In genomic region chr11:73972620-73973449, GRCh38 we compare ENCODE assay signal across 1 cellular context.
TF ChIP-seq lines count a peak whose summit lies in the region.

No MANE protein-coding gene starts in this region.

TF ChIP-seq in WTC11, 78 proteins besides CTCF, POLR2A, EP300 and RAD21 (continued from another document):
- TF ChIP-seq, protein P1, sequence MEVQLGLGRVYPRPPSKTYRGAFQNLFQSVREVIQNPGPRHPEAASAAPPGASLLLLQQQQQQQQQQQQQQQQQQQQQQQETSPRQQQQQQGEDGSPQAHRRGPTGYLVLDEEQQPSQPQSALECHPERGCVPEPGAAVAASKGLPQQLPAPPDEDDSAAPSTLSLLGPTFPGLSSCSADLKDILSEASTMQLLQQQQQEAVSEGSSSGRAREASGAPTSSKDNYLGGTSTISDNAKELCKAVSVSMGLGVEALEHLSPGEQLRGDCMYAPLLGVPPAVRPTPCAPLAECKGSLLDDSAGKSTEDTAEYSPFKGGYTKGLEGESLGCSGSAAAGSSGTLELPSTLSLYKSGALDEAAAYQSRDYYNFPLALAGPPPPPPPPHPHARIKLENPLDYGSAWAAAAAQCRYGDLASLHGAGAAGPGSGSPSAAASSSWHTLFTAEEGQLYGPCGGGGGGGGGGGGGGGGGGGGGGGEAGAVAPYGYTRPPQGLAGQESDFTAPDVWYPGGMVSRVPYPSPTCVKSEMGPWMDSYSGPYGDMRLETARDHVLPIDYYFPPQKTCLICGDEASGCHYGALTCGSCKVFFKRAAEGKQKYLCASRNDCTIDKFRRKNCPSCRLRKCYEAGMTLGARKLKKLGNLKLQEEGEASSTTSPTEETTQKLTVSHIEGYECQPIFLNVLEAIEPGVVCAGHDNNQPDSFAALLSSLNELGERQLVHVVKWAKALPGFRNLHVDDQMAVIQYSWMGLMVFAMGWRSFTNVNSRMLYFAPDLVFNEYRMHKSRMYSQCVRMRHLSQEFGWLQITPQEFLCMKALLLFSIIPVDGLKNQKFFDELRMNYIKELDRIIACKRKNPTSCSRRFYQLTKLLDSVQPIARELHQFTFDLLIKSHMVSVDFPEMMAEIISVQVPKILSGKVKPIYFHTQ (CRISPR knock-in tag; IDR thresholded peaks at IDR 0.05), result no peak
- TF ChIP-seq OVOL2 (CRISPR knock-in tag; IDR thresholded peaks at IDR 0.05; ENCODE audit: borderline replicate concordance) (no peak), CBFB (CRISPR knock-in tag; IDR thresholded peaks at IDR 0.05; ENCODE audit: low read depth) (no peak), ZNF317 (CRISPR knock-in tag; IDR thresholded peaks at IDR 0.05; ENCODE audit: borderline replicate concordance, low read depth) (no peak), ZNF232 (CRISPR knock-in tag; IDR thresholded peaks at IDR 0.05) (no peak), ESRRA (CRISPR knock-in tag; IDR thresholded peaks at IDR 0.05; ENCODE audit: borderline replicate concordance) (no peak)
- TF ChIP-seq, protein P2, sequence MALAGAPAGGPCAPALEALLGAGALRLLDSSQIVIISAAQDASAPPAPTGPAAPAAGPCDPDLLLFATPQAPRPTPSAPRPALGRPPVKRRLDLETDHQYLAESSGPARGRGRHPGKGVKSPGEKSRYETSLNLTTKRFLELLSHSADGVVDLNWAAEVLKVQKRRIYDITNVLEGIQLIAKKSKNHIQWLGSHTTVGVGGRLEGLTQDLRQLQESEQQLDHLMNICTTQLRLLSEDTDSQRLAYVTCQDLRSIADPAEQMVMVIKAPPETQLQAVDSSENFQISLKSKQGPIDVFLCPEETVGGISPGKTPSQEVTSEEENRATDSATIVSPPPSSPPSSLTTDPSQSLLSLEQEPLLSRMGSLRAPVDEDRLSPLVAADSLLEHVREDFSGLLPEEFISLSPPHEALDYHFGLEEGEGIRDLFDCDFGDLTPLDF (CRISPR knock-in tag; IDR thresholded peaks at IDR 0.05), result no peak
- TF ChIP-seq, protein P3, sequence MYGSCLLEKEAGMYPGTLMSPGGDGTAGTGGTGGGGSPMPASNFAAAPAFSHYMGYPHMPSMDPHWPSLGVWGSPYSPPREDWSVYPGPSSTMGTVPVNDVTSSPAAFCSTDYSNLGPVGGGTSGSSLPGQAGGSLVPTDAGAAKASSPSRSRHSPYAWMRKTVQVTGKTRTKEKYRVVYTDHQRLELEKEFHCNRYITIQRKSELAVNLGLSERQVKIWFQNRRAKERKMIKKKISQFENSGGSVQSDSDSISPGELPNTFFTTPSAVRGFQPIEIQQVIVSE (CRISPR knock-in tag; IDR thresholded peaks at IDR 0.05; ENCODE audit: borderline replicate concordance), result no peak
TF ChIP-seq in WTC11: peak in this region for 0.
